In genomic region chr17:63939401-63939800, GRCh38 we compare ENCODE assay signal across 1 cellular context.
TF ChIP-seq lines count a peak whose summit lies in the region.

No MANE protein-coding gene starts in this region.

TF ChIP-seq in H1, 55 proteins besides CTCF, POLR2A, EP300 and RAD21:
- TF ChIP-seq KDM5A (IDR thresholded peaks at IDR 0.05; ENCODE audit: low read length) = no peak
- no peak for TF ChIP-seq FOSL1 (IDR thresholded peaks at IDR 0.05; ENCODE audit: insufficient read depth, low read depth, low read length)
- no peak for TF ChIP-seq SAP30 (IDR thresholded peaks at IDR 0.05; ENCODE audit: insufficient read depth, insufficient replicate concordance, low read length)
- no peak for TF ChIP-seq ZNF274 (IDR thresholded peaks at IDR 0.05; ENCODE audit: borderline replicate concordance, extremely low read depth, low read length)
- TF ChIP-seq BRCA1 (IDR thresholded peaks at IDR 0.05; ENCODE audit: low read depth, low read length) = no peak
- TF ChIP-seq JUND (IDR thresholded peaks at IDR 0.05; ENCODE audit: low read length) = no peak
- TF ChIP-seq TCF12 (IDR thresholded peaks at IDR 0.05; ENCODE audit: low read depth, low read length) = no peak
- TF ChIP-seq SRF (IDR thresholded peaks at IDR 0.05; ENCODE audit: low read depth, low read length) = no peak
- no peak for TF ChIP-seq CHD1 (IDR thresholded peaks at IDR 0.05; ENCODE audit: low read depth, low read length)
- TF ChIP-seq SIN3A (conservative IDR thresholded peaks at IDR 0.05 in 1 of 2, IDR thresholded peaks at IDR 0.05 in 1 of 2; ENCODE audit: low read depth in 1 of 2, low read length in 2 of 2) = no peak
- no peak for TF ChIP-seq KDM1A (IDR thresholded peaks at IDR 0.05; ENCODE audit: borderline replicate concordance, low read length)
- TF ChIP-seq RNF2 (IDR thresholded peaks at IDR 0.05; ENCODE audit: borderline replicate concordance, low read depth, low read length, missing control alignments, poor library complexity, severe bottlenecking) = no peak
- no peak for TF ChIP-seq CHD2 (IDR thresholded peaks at IDR 0.05; ENCODE audit: low read length)
- no peak for TF ChIP-seq EGR1 (IDR thresholded peaks at IDR 0.05; ENCODE audit: borderline replicate concordance, low read depth, low read length)
- no peak for TF ChIP-seq CBX5 (IDR thresholded peaks at IDR 0.05; ENCODE audit: low read depth, low read length)
- TF ChIP-seq MAX (IDR thresholded peaks at IDR 0.05) = no peak
- no peak for TF ChIP-seq EZH2 (IDR thresholded peaks at IDR 0.05; ENCODE audit: low read depth, low read length, severe bottlenecking)
